Comparison of ENCODE assay signal across 15 cellular contexts in the genomic region with DNA sequence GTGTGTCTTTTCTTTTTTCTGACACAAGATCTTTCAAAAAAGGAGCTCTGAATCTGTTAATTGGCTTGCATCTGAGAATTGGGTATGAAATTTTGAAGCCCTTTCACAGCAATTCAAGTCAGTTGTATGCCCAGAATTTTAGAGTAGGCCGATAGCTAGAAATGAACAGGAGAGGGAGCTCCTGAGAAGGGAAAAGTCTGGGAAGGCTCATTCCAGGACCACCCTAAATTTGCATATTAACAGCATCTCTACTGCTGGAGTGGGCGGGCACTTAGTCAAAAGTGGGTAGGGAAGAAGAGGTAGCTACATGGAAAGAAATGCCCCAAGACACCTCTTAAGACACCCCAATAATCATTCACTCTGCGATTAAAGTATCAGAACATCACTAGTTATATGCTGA.
DNase-seq lines count a peak whose midpoint lies in the region; ATAC-seq and TF ChIP-seq lines count a peak whose summit lies in the region.
"Had no signal": no experiment of that assay in that cellular context is flagged by ENCODE, and none has a peak within 500 bp of the region (broad histone marks: within the 10 kb centered on the region; RNA-seq: fewer than 3 reads in every experiment).

No MANE protein-coding gene starts in this region.

- no peaks in the 10 kb centered on the region; the same call in 2 of the 3 replicates for H3K9me3 Mint-ChIP-seq in GM23338
- peaks cover 0 to 9% of the 10 kb centered on the region in 2 donors for H3K9me3 Mint-ChIP-seq in activated naive CD4-positive, alpha-beta T cell treated with anti-CD3 and anti-CD28 coated beads, Interleukin-2, amount 50 U/mL, for 72 hours

- no peaks in the 10 kb centered on the region for H3K4me1 Mint-ChIP-seq in GM23338
- H3K4me1 Mint-ChIP-seq: B cell; stimulated activated effector memory CD8-positive, alpha-beta T cell treated with anti-CD3 and anti-CD28 coated beads, Interleukin-12 subunit alpha, Interleukin-12 subunit beta, amount 100 ng/mL, for 72 hours had no signal

- H4K20me1 ChIP-seq in GM23338 (replicated peaks; ENCODE audit: insufficient read depth) (no peaks in the 10 kb centered on the region), PC-9 (ENCODE audit: insufficient read depth) (no peaks in the 10 kb centered on the region)

- POLR2A ChIA-PET in PC-9 (lab: Charles Lee; ENCODE audit: unreplicated experiment), result no interaction called here

- BruUV-seq in PC-9 (replicated peaks; lab: Mats Ljungman, UMichigan), result no TSS peak

- H3K27me3 ChIP-seq in GM23338 (ENCODE audit: insufficient read depth), result no peaks in the 10 kb centered on the region
- no peaks in the 10 kb centered on the region for H3K27me3 ChIP-seq in PC-9 (ENCODE audit: insufficient read depth, low read depth)

- CTCF ChIA-PET in PC-9 (lab: Charles Lee), result no interaction called here

- no peak overlapping the region for H3K27ac ChIP-seq in 22Rv1
- H3K27ac ChIP-seq in GM23338 (ENCODE audit: low read depth), result no peak overlapping the region
- no peak overlapping the region for H3K27ac ChIP-seq in PC-9

- no peaks in the 10 kb centered on the region for H3K9me2 ChIP-seq in GM23338 (ENCODE audit: insufficient read depth)
- no peaks in the 10 kb centered on the region; the same call in 1 of the 2 replicates for H3K9me2 ChIP-seq in PC-9 (ENCODE audit: insufficient read depth)

- TF ChIP-seq CTCF in 22Rv1 (IDR thresholded peaks at IDR 0.05) (peak; percentile 52), GM23338 (conservative IDR thresholded peaks at IDR 0.05; ENCODE audit: low read depth in 2 of 2) (peak; percentile 78 to 86), PC-9 (conservative IDR thresholded peaks at IDR 0.05) (peak; percentile 50), epithelial cell of proximal tubule (conservative IDR thresholded peaks at IDR 0.05; ENCODE audit: low read depth, low read length) (peak; percentile 25)

- H3K4me2 ChIP-seq in GM23338 (no peak overlapping the region), PC-9 (no peak overlapping the region)

- H3K9me3 ChIP-seq in PC-9 (ENCODE audit: insufficient read depth, low read depth), result no peaks in the 10 kb centered on the region

- H2AFZ ChIP-seq in GM23338 (no peak overlapping the region), PC-9 (no peak overlapping the region)

- no peak overlapping the region for H3K27ac Mint-ChIP-seq in GM23338
- no peak overlapping the region for H3K27ac Mint-ChIP-seq in activated naive CD4-positive, alpha-beta T cell treated with anti-CD3 and anti-CD28 coated beads, Interleukin-2, amount 50 U/mL, for 72 hours
- H3K27ac Mint-ChIP-seq: B cell; IgD-negative memory B cell; stimulated activated effector memory CD8-positive, alpha-beta T cell treated with anti-CD3 and anti-CD28 coated beads, Interleukin-12 subunit alpha, Interleukin-12 subunit beta, amount 100 ng/mL, for 72 hours had no signal

- DNase-seq in GM23338 (ENCODE audit: low spot score) (peak; percentile 85), PC-9 (no peak), epithelial cell of proximal tubule (ENCODE audit: low read depth) (no peak), DMS79 treated with DMSO at 0.1 percent for 48 hours (lab: John Stamatoyannopoulos, UW) (no peak), Right ventricle myocardium superior (no peak)
- DNase-seq in activated naive CD4-positive, alpha-beta T cell treated with anti-CD3 and anti-CD28 coated beads, Interleukin-2, amount 50 U/mL, for 72 hours (ENCODE audit: low spot score in 2 of 2), result no peak
- DNase-seq: amniotic stem cell; mammary epithelial cell; NCI-H2081; stimulated activated CD4-positive, alpha-beta T cell treated with anti-CD3 and anti-CD28 coated beads, Interleukin-4, amount 100 ng/mL, for 4 hours had no signal

- ATAC-seq in GM23338, result peak; percentile 94
- ATAC-seq in HG03139 (IDR thresholded peaks at IDR 0.05; ENCODE audit: unreplicated experiment), result no peak
- ATAC-seq in activated naive CD4-positive, alpha-beta T cell treated with anti-CD3 and anti-CD28 coated beads, Interleukin-2, amount 50 U/mL, for 72 hours, result no peak
- ATAC-seq in Right ventricle myocardium superior (ENCODE audit: poor library complexity), result no peak
- ATAC-seq: stimulated activated effector memory CD8-positive, alpha-beta T cell treated with anti-CD3 and anti-CD28 coated beads, Interleukin-12 subunit alpha, Interleukin-12 subunit beta, amount 100 ng/mL, for 72 hours had no signal

- no peaks in the 10 kb centered on the region for H3K79me2 ChIP-seq in GM23338 (replicated peaks; ENCODE audit: insufficient read depth)
- no peaks in the 10 kb centered on the region for H3K79me2 ChIP-seq in PC-9 (ENCODE audit: low read depth)

- no peak overlapping the region for H3K4me3 Mint-ChIP-seq in GM23338
- H3K4me3 Mint-ChIP-seq: B cell; IgD-negative memory B cell; stimulated activated effector memory CD8-positive, alpha-beta T cell treated with anti-CD3 and anti-CD28 coated beads, Interleukin-12 subunit alpha, Interleukin-12 subunit beta, amount 100 ng/mL, for 72 hours had no signal

- H3K4me3 ChIP-seq in GM23338 (no peak overlapping the region), PC-9 (no peak overlapping the region), epithelial cell of proximal tubule (ENCODE audit: low read depth, low read length) (no peak overlapping the region)

- intact Hi-C loops in PC-9 (cut with micrococcal nuclease; ENCODE audit: unreplicated experiment) (no loop called here), Right ventricle myocardium superior (cut with DNase I) (no loop called here)

- no peaks in the 10 kb centered on the region for H3K36me3 ChIP-seq in GM23338 (ENCODE audit: insufficient read depth)
- H3K36me3 ChIP-seq in PC-9 (ENCODE audit: low read depth), result no peaks in the 10 kb centered on the region

- no peaks in the 10 kb centered on the region for H3F3A ChIP-seq in GM23338 (replicated peaks; ENCODE audit: low read depth)
- no peaks in the 10 kb centered on the region for H3F3A ChIP-seq in PC-9 (ENCODE audit: insufficient read depth, low read depth)

- no peaks in the 10 kb centered on the region for H3K4me1 ChIP-seq in GM23338 (ENCODE audit: insufficient read depth)
- H3K4me1 ChIP-seq in PC-9 (replicated peaks; ENCODE audit: insufficient read depth), result no peaks in the 10 kb centered on the region

- H3K27me3 Mint-ChIP-seq in GM23338 (ENCODE audit: insufficient read depth, low read depth, poor library complexity), result peaks cover 1% of the 10 kb centered on the region
- H3K27me3 Mint-ChIP-seq: B cell, IgD-negative memory B cell had no signal

- no peaks in the 10 kb centered on the region for H3K36me3 Mint-ChIP-seq in GM23338 (ENCODE audit: low read depth)
- no peaks in the 10 kb centered on the region for H3K36me3 Mint-ChIP-seq in activated naive CD4-positive, alpha-beta T cell treated with anti-CD3 and anti-CD28 coated beads, Interleukin-2, amount 50 U/mL, for 72 hours
- H3K36me3 Mint-ChIP-seq: IgD-negative memory B cell; stimulated activated effector memory CD8-positive, alpha-beta T cell treated with anti-CD3 and anti-CD28 coated beads, Interleukin-12 subunit alpha, Interleukin-12 subunit beta, amount 100 ng/mL, for 72 hours had no signal

TF ChIP-seq in GM23338, 12 proteins besides CTCF, POLR2A, EP300 and RAD21 (continues in another document):
- TF ChIP-seq ZNF331 (CRISPR knock-in tag; IDR thresholded peaks at IDR 0.05; ENCODE audit: low read depth) (no peak), POLR2AphosphoS5 (IDR thresholded peaks at IDR 0.05; ENCODE audit: low read depth) (no peak), CREB1 (CRISPR knock-in tag; IDR thresholded peaks at IDR 0.05; ENCODE audit: low read depth) (no peak)

Comparison
In these comparisons a context has a peak if more than half of its experiments do, and no peak if none do; other contexts are left out.
1. CTCF ChIP-seq: peak in every context shown above with its lines; median percentile 82 in GM23338; 52 in 22Rv1; 50 in PC-9; 25 in epithelial cell of proximal tubule.